8 cellular contexts compared by ENCODE assay signal in genomic region chr18:54647176-54647575, GRCh38. TPM values are rescaled to one million over a fixed set of nuclear protein-coding genes. Genes with fewer than 3 reads are reported as not detected.
A peak's percentile ranks its signal among the peaks of the same experiment; 100 is the strongest.
DNase-seq lines count a peak whose midpoint lies in the region; ATAC-seq and TF ChIP-seq lines count a peak whose summit lies in the region.

No MANE protein-coding gene starts in this region.

- peak; percentile 43 for DNase-seq in COLO668 (lab: John Stamatoyannopoulos, UW; ENCODE audit: unreplicated experiment)
- peak; percentile 5 for DNase-seq in HEK293T (ENCODE audit: extremely low spot score)
- DNase-seq in RKO (ENCODE audit: low spot score) = peak; percentile 65
- peak; percentile 50 for DNase-seq in iPS-NIHi7 (ENCODE audit: extremely low spot score)
- DNase-seq in epidermal melanocyte (ENCODE audit: insufficient read length, low spot score) = no peak
- no peak for DNase-seq in natural killer cell
- DNase-seq in stimulated activated naive CD4-positive, alpha-beta T cell (lab: John Stamatoyannopoulos, UW) = no peak

- H3K9me3 Mint-ChIP-seq in natural killer cell = no peaks in the 10 kb centered on the region

- intact Hi-C loops in natural killer cell (cut with micrococcal nuclease) = no loop called here

- no peaks in the 10 kb centered on the region for H3K4me1 Mint-ChIP-seq in natural killer cell

- no peak overlapping the region for H3K27ac Mint-ChIP-seq in natural killer cell

- H3K4me3 Mint-ChIP-seq in natural killer cell = no peak overlapping the region

- TF ChIP-seq CTCF in natural killer cell (IDR thresholded peaks at IDR 0.05) = no peak

- H3K27me3 Mint-ChIP-seq in natural killer cell (ENCODE audit: low read depth in 2 of 2) = peaks cover 9 to 22% of the 10 kb centered on the region in 2 donors

- ATAC-seq in HG03457 (IDR thresholded peaks at IDR 0.05; ENCODE audit: unreplicated experiment) (no peak), natural killer cell (no peak)

- no peaks in the 10 kb centered on the region for H3K36me3 Mint-ChIP-seq in natural killer cell

- CTCF ChIA-PET in HEK293T (lab: Yijun Ruan, JAX) = no interaction called here

- POLR2A ChIA-PET in HEK293T (lab: Yijun Ruan, JAX) = no interaction called here

TF ChIP-seq in HEK293T, 16 proteins besides CTCF, POLR2A, EP300 and RAD21:
- no peak for TF ChIP-seq TARDBP (IDR thresholded peaks at IDR 0.05)
- TF ChIP-seq FOXA1 (IDR thresholded peaks at IDR 0.05) = no peak
- no peak for TF ChIP-seq BHLHE40 (IDR thresholded peaks at IDR 0.05; ENCODE audit: borderline replicate concordance)

RNA-seq across cellular contexts. Expression of gene DYNAP, which starts 56.1 kb away (rescaled TPM):
- total RNA-seq in natural killer cell = not detected

Comparison
In these comparisons a context has a peak if more than half of its experiments do, and no peak if none do; other contexts are left out.
1. DNase-seq: peak in COLO668 (single experiment), HEK293T (single experiment), RKO (single experiment) and iPS-NIHi7 (single experiment); none in epidermal melanocyte (single experiment), natural killer cell (single experiment) and stimulated activated naive CD4-positive, alpha-beta T cell (0 of 6).